ENCODE assay signal across 9 cellular contexts in genomic region chr13:73223372-73223781, GRCh38.
A peak's percentile ranks its signal among the peaks of the same experiment; 100 is the strongest.
DNase-seq lines count a peak whose midpoint lies in the region; ATAC-seq, FAIRE-seq and TF ChIP-seq lines count a peak whose summit lies in the region.
"Had no signal": no experiment of that assay in that cellular context is flagged by ENCODE, and none has a peak within 500 bp of the region (broad histone marks: within the 10 kb centered on the region; RNA-seq: fewer than 3 reads in every experiment).

No MANE protein-coding gene starts in this region.

- no peaks in the 10 kb centered on the region for H3K36me3 Mint-ChIP-seq in activated T-cell treated with anti-CD3 and anti-CD28 coated beads, Interleukin-2, amount 50 U/mL, for 72 hours (ENCODE audit: insufficient read depth in 2 of 2)
- H3K36me3 Mint-ChIP-seq in naive thymus-derived CD8-positive, alpha-beta T cell, result no peaks in the 10 kb centered on the region
- H3K36me3 Mint-ChIP-seq: activated naive CD4-positive, alpha-beta T cell treated with anti-CD3 and anti-CD28 coated beads, Interleukin-2, amount 50 U/mL, for 24 hours had no signal

- peaks cover 0 to 2% of the 10 kb centered on the region in 2 donors for H3K9me3 Mint-ChIP-seq in activated T-cell treated with anti-CD3 and anti-CD28 coated beads, Interleukin-2, amount 50 U/mL, for 72 hours
- H3K9me3 Mint-ChIP-seq in naive thymus-derived CD8-positive, alpha-beta T cell, result no peaks in the 10 kb centered on the region
- H3K9me3 Mint-ChIP-seq: activated naive CD4-positive, alpha-beta T cell treated with anti-CD3 and anti-CD28 coated beads, Interleukin-2, amount 50 U/mL, for 24 hours had no signal

- H3K4me3 Mint-ChIP-seq in activated T-cell treated with anti-CD3 and anti-CD28 coated beads, Interleukin-2, amount 50 U/mL, for 72 hours, result no peak overlapping the region
- H3K4me3 Mint-ChIP-seq in naive thymus-derived CD8-positive, alpha-beta T cell, result no peak overlapping the region
- H3K4me3 Mint-ChIP-seq: activated naive CD4-positive, alpha-beta T cell treated with anti-CD3 and anti-CD28 coated beads, Interleukin-2, amount 50 U/mL, for 24 hours had no signal

- no peak overlapping the region for H3K27ac Mint-ChIP-seq in activated T-cell treated with anti-CD3 and anti-CD28 coated beads, Interleukin-2, amount 50 U/mL, for 72 hours
- no peak overlapping the region for H3K27ac Mint-ChIP-seq in naive thymus-derived CD8-positive, alpha-beta T cell
- H3K27ac Mint-ChIP-seq: activated naive CD4-positive, alpha-beta T cell treated with anti-CD3 and anti-CD28 coated beads, Interleukin-2, amount 50 U/mL, for 24 hours had no signal

- no peak for TF ChIP-seq POLR2A in H54 (IDR thresholded peaks at IDR 0.05; ENCODE audit: low read depth, low read length)

- POLR2A ChIA-PET in naive thymus-derived CD8-positive, alpha-beta T cell (lab: Charles Lee), result no interaction called here

- DNase-seq in activated T-cell treated with anti-CD3 and anti-CD28 coated beads, Interleukin-2, amount 50 U/mL, for 72 hours, result peak; percentile 57 to 65
- DNase-seq in RKO (ENCODE audit: low spot score) (no peak), dermis blood vessel endothelial cell (no peak), H54 (ENCODE audit: insufficient read length, low spot score) (no peak)
- DNase-seq in naive thymus-derived CD8-positive, alpha-beta T cell, result no peak

- peaks cover 31% of the 10 kb centered on the region for H3K4me1 Mint-ChIP-seq in activated T-cell treated with anti-CD3 and anti-CD28 coated beads, Interleukin-2, amount 50 U/mL, for 72 hours (ENCODE audit: low read depth)
- peaks cover 2 to 26% (median 12%) of the 10 kb centered on the region in 4 donors for H3K4me1 Mint-ChIP-seq in naive thymus-derived CD8-positive, alpha-beta T cell

- peaks cover 15% of the 10 kb centered on the region for H3K27me3 Mint-ChIP-seq in activated T-cell treated with anti-CD3 and anti-CD28 coated beads, Interleukin-2, amount 50 U/mL, for 72 hours (ENCODE audit: low read depth)
- H3K27me3 Mint-ChIP-seq in naive thymus-derived CD8-positive, alpha-beta T cell, result peaks cover 0 to 3% (median 0%) of the 10 kb centered on the region in 5 donors
- H3K27me3 Mint-ChIP-seq: activated naive CD4-positive, alpha-beta T cell treated with anti-CD3 and anti-CD28 coated beads, Interleukin-2, amount 50 U/mL, for 24 hours had no signal

- peak; percentile 98 for ATAC-seq in GM18511 (IDR thresholded peaks at IDR 0.05; ENCODE audit: unreplicated experiment)
- peak; percentile 76 for ATAC-seq in GM19467 (IDR thresholded peaks at IDR 0.05; ENCODE audit: unreplicated experiment)
- peak; percentile 93 for ATAC-seq in HG03097 (IDR thresholded peaks at IDR 0.05; ENCODE audit: low FRiP score, unreplicated experiment)
- ATAC-seq in activated T-cell treated with anti-CD3 and anti-CD28 coated beads, Interleukin-2, amount 50 U/mL, for 72 hours (replicated peaks in 1 of 2), result peak; percentile 86 to 87
- no peak for ATAC-seq in naive thymus-derived CD8-positive, alpha-beta T cell

- FAIRE-seq in H54 (lab: Jason Lieb, UNC), result no peak

Comparison
In these comparisons a context has a peak if more than half of its experiments do, and no peak if none do; other contexts are left out.
1. ATAC-seq: peak in GM18511 (single experiment), GM19467 (single experiment), HG03097 (single experiment) and activated T-cell treated with anti-CD3 and anti-CD28 coated beads, Interleukin-2, amount 50 U/mL, for 72 hours (2 of 2); none in naive thymus-derived CD8-positive, alpha-beta T cell (0 of 2).
2. DNase-seq: peak in activated T-cell treated with anti-CD3 and anti-CD28 coated beads, Interleukin-2, amount 50 U/mL, for 72 hours (2 of 2); none in RKO (single experiment), dermis blood vessel endothelial cell (single experiment), H54 (single experiment) and naive thymus-derived CD8-positive, alpha-beta T cell (0 of 10).